Comparison of ENCODE assay signal across 13 cellular contexts in the genomic region with DNA sequence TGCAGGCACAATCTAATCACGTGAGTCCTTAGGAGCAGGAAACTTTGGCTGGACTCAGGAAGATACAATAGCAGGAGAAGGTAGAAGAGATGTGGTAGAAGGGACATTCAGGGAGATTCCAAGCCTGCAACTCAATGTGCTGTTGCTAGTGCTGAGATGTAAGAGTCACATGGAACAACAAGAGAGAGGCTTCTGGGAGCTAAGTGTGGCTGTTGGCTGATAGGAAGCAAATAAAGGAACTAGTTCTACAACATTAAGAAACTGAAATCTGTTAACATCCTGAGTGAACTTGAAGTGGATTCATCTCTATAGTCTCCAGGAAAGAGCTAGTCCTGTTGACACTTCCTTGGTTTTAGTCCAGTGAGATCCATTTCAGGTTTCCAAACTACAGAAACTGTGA.
"Had no signal": no experiment of that assay in that cellular context is flagged by ENCODE, and none has a peak within 500 bp of the region (broad histone marks: within the 10 kb centered on the region; RNA-seq: fewer than 3 reads in every experiment).

No MANE protein-coding gene starts in this region.

- DNase-seq: activated CD4-positive, alpha-beta T cell treated with anti-CD3 and anti-CD28 coated beads, Interleukin-2, amount 10 ng/mL, durations not matched to agents 24 days and 14 days; activated CD8-positive, alpha-beta T cell treated with anti-CD3 and anti-CD28 coated beads for 36 hours; activated naive CD4-positive, alpha-beta T cell treated with anti-CD3 and anti-CD28 coated beads for 36 hours; activated T-cell treated with anti-CD3 and anti-CD28 coated beads, Interleukin-2, amount 50 U/mL, for 24 hours; body of pancreas; caudate nucleus; dorsolateral prefrontal cortex; midbrain; nephron progenitor cell; nucleus accumbens; stimulated activated CD4-positive, alpha-beta T cell treated with anti-CD3 and anti-CD28 coated beads, Interleukin-2, amount 100 ng/mL, for 24 hours; uterus had no signal

- ATAC-seq: activated CD8-positive, alpha-beta T cell treated with anti-CD3 and anti-CD28 coated beads for 36 hours; body of pancreas; left lobe of liver had no signal
